In genomic region chr21:42346441-42346840, GRCh38 we compare ENCODE assay signal across 15 cellular contexts. TPM values are rescaled to one million over a fixed set of nuclear protein-coding genes. Genes with fewer than 3 reads are reported as not detected.
A peak's percentile ranks its signal among the peaks of the same experiment; 100 is the strongest.
DNase-seq lines count a peak whose midpoint lies in the region; ATAC-seq lines count a peak whose summit lies in the region.
"Had no signal": no experiment of that assay in that cellular context is flagged by ENCODE, and none has a peak within 500 bp of the region (broad histone marks: within the 10 kb centered on the region; RNA-seq: fewer than 3 reads in every experiment).

No MANE protein-coding gene starts in this region.

- H3K9me3 Mint-ChIP-seq in activated naive CD4-positive, alpha-beta T cell treated with anti-CD3 and anti-CD28 coated beads, Interleukin-2, amount 10 ng/mL, durations not matched to agents 7 days and 5 days, result no peaks in the 10 kb centered on the region
- H3K9me3 Mint-ChIP-seq in activated naive CD4-positive, alpha-beta T cell treated with anti-CD3 and anti-CD28 coated beads, Interleukin-2, amount 50 U/mL, for 72 hours, result no peaks in the 10 kb centered on the region
- H3K9me3 Mint-ChIP-seq: CD4-positive, alpha-beta memory T cell; H9 had no signal

- CTCF ChIA-PET in activated naive CD4-positive, alpha-beta T cell treated with anti-CD3 and anti-CD28 coated beads, Interleukin-2, amount 10 ng/mL, durations not matched to agents 7 days and 5 days (lab: Charles Lee), result no interaction called here

- ATAC-seq in activated naive CD4-positive, alpha-beta T cell treated with anti-CD3 and anti-CD28 coated beads, Interleukin-2, amount 50 U/mL, for 72 hours, result no peak
- ATAC-seq in left lobe of liver, result no peak
- no peak for ATAC-seq in HG02798 (IDR thresholded peaks at IDR 0.05; ENCODE audit: poor library complexity, unreplicated experiment)
- ATAC-seq: HepG2 had no signal

- H3K27me3 Mint-ChIP-seq in activated naive CD4-positive, alpha-beta T cell treated with anti-CD3 and anti-CD28 coated beads, Interleukin-2, amount 10 ng/mL, durations not matched to agents 7 days and 5 days, result peaks cover 11% of the 10 kb centered on the region

- no peaks in the 10 kb centered on the region for H3K36me3 Mint-ChIP-seq in activated naive CD4-positive, alpha-beta T cell treated with anti-CD3 and anti-CD28 coated beads, Interleukin-2, amount 10 ng/mL, durations not matched to agents 7 days and 5 days
- no peaks in the 10 kb centered on the region for H3K36me3 Mint-ChIP-seq in activated naive CD4-positive, alpha-beta T cell treated with anti-CD3 and anti-CD28 coated beads, Interleukin-2, amount 50 U/mL, for 72 hours
- H3K36me3 Mint-ChIP-seq: CD4-positive, alpha-beta memory T cell had no signal

- no peaks in the 10 kb centered on the region for H3K4me1 Mint-ChIP-seq in activated naive CD4-positive, alpha-beta T cell treated with anti-CD3 and anti-CD28 coated beads, Interleukin-2, amount 10 ng/mL, durations not matched to agents 7 days and 5 days
- H3K4me1 Mint-ChIP-seq: CD4-positive, alpha-beta memory T cell had no signal

- in situ Hi-C loops in ACHN (cut with HindIII; ENCODE audit: low pct_ligation_motif_present, low pct_unique_long_range_greater_than_20kb, low sequenced_read_pairs), result no loop called here

- H3K4me3 Mint-ChIP-seq in activated naive CD4-positive, alpha-beta T cell treated with anti-CD3 and anti-CD28 coated beads, Interleukin-2, amount 10 ng/mL, durations not matched to agents 7 days and 5 days, result no peak overlapping the region
- H3K4me3 Mint-ChIP-seq: CD4-positive, alpha-beta memory T cell; H9 had no signal

- DNase-seq in activated naive CD4-positive, alpha-beta T cell treated with anti-CD3 and anti-CD28 coated beads, Interleukin-2, amount 10 ng/mL, durations not matched to agents 7 days and 5 days, result peak; percentile 5
- DNase-seq in activated naive CD4-positive, alpha-beta T cell treated with anti-CD3 and anti-CD28 coated beads, Interleukin-2, amount 50 U/mL, for 72 hours (ENCODE audit: low spot score in 2 of 2), result no peak
- DNase-seq in left lobe of liver (ENCODE audit: low spot score) (peak; percentile 12), ACHN (no peak), NCI-H526 treated with DMSO at 0.1 percent for 48 hours (lab: John Stamatoyannopoulos, UW) (no peak)
- peak; percentile 8 for DNase-seq in stimulated activated CD8-positive, alpha-beta memory T cell treated with anti-CD3 and anti-CD28 coated beads, Interleukin-4, amount 100 ng/mL, for 48 hours
- DNase-seq: BE2C; CD4-positive, alpha-beta memory T cell; DMS79 treated with DMSO at 0.1 percent for 48 hours; GDM1; GOT3; H9 had no signal

- no peak overlapping the region for H3K27ac Mint-ChIP-seq in activated naive CD4-positive, alpha-beta T cell treated with anti-CD3 and anti-CD28 coated beads, Interleukin-2, amount 10 ng/mL, durations not matched to agents 7 days and 5 days
- H3K27ac Mint-ChIP-seq in activated naive CD4-positive, alpha-beta T cell treated with anti-CD3 and anti-CD28 coated beads, Interleukin-2, amount 50 U/mL, for 72 hours, result no peak overlapping the region
- H3K27ac Mint-ChIP-seq: CD4-positive, alpha-beta memory T cell; H9 had no signal

RNA-seq across cellular contexts. Expression of gene TFF2, which starts 4.4 kb away (rescaled TPM):
- total RNA-seq in activated naive CD4-positive, alpha-beta T cell treated with anti-CD3 and anti-CD28 coated beads, Interleukin-2, amount 50 U/mL, for 72 hours, result not detected
- total RNA-seq in left lobe of liver, result 0.25 TPM
- total RNA-seq: A172; CD4-positive, alpha-beta memory T cell; H9; HepG2 had no signal

RNA-seq across cellular contexts. Expression of gene TFF1, which starts 19.9 kb away (rescaled TPM):
- total RNA-seq in activated naive CD4-positive, alpha-beta T cell treated with anti-CD3 and anti-CD28 coated beads, Interleukin-2, amount 50 U/mL, for 72 hours, result not detected
- total RNA-seq in left lobe of liver, result 0.83 TPM
- total RNA-seq: A172; CD4-positive, alpha-beta memory T cell; H9 had no signal

RNA-seq across cellular contexts. Expression of gene TFF3, which starts 31.2 kb away (rescaled TPM):
- total RNA-seq in activated naive CD4-positive, alpha-beta T cell treated with anti-CD3 and anti-CD28 coated beads, Interleukin-2, amount 50 U/mL, for 72 hours, result not detected
- total RNA-seq in left lobe of liver, result 4.1 TPM
- total RNA-seq: A172; CD4-positive, alpha-beta memory T cell had no signal

RNA-seq across cellular contexts. Expression of gene TMPRSS3, which starts 49.4 kb away (rescaled TPM):
- 10 to 100 TPM in 1 of 2 donors, 1 to 10 TPM in 1; 9.8 to 68.6 TPM for total RNA-seq in activated naive CD4-positive, alpha-beta T cell treated with anti-CD3 and anti-CD28 coated beads, Interleukin-2, amount 50 U/mL, for 72 hours
- 1.0 TPM for total RNA-seq in left lobe of liver

RNA-seq across cellular contexts. Expression of gene UBASH3A, which starts 57.3 kb away (rescaled TPM):
- total RNA-seq in activated naive CD4-positive, alpha-beta T cell treated with anti-CD3 and anti-CD28 coated beads, Interleukin-2, amount 50 U/mL, for 72 hours, result 10 to 100 TPM; 13.0 to 51.9 TPM
- 0.20 TPM for total RNA-seq in left lobe of liver
- total RNA-seq: A172, H9, HepG2 had no signal

Comparison
In these comparisons a context has a peak if more than half of its experiments do, and no peak if none do; other contexts are left out.
1. DNase-seq: peak in activated naive CD4-positive, alpha-beta T cell treated with anti-CD3 and anti-CD28 coated beads, Interleukin-2, amount 10 ng/mL, durations not matched to agents 7 days and 5 days (single experiment), left lobe of liver (single experiment) and stimulated activated CD8-positive, alpha-beta memory T cell treated with anti-CD3 and anti-CD28 coated beads, Interleukin-4, amount 100 ng/mL, for 48 hours (single experiment); none in activated naive CD4-positive, alpha-beta T cell treated with anti-CD3 and anti-CD28 coated beads, Interleukin-2, amount 50 U/mL, for 72 hours (0 of 2), ACHN (single experiment) and NCI-H526 treated with DMSO at 0.1 percent for 48 hours (single experiment).